Comparison of ENCODE assay signal across 16 cellular contexts in genomic region chr5:109956884-109957283, GRCh38.
"Had no signal": no experiment of that assay in that cellular context is flagged by ENCODE, and none has a peak within 500 bp of the region (broad histone marks: within the 10 kb centered on the region; RNA-seq: fewer than 3 reads in every experiment).

No MANE protein-coding gene starts in this region.

- H3K4me3 ChIP-seq: coronary artery, dorsolateral prefrontal cortex, left ventricle myocardium inferior, lower lobe of right lung had no signal

- H3K27me3 ChIP-seq: dorsolateral prefrontal cortex, foreskin keratinocyte had no signal

- FAIRE-seq: endometrium, keratinocyte, small intestine had no signal

- H3K36me3 ChIP-seq: left ventricle myocardium inferior, lower lobe of right lung had no signal

- H3K9me3 ChIP-seq: left ventricle myocardium inferior, lower lobe of right lung had no signal

- H3K4me1 ChIP-seq: foreskin keratinocyte, left ventricle myocardium inferior, lower lobe of right lung had no signal

- H3K27ac ChIP-seq: coronary artery, dorsolateral prefrontal cortex, foreskin keratinocyte, left ventricle myocardium inferior, lower lobe of right lung had no signal

- ATAC-seq: foreskin keratinocyte; lower lobe of right lung; naive thymus-derived CD4-positive, alpha-beta T cell; right cardiac atrium had no signal

- DNase-seq: dorsolateral prefrontal cortex; effector memory CD4-positive, alpha-beta T cell; foreskin keratinocyte; immature natural killer cell; left ventricle myocardium inferior; lower lobe of right lung; mesendoderm; naive thymus-derived CD4-positive, alpha-beta T cell; nephron progenitor cell; right cardiac atrium; small intestine; stimulated activated CD4-positive, alpha-beta T cell treated with anti-CD3 and anti-CD28 coated beads, Interleukin-12 subunit alpha, Interleukin-12 subunit beta, amount 100 ng/mL, for 4 hours; stimulated activated naive CD4-positive, alpha-beta T cell treated with Interleukin-2 at 50 U/mL for 16 hours had no signal
